In genomic region chr18:13288509-13289138, GRCh38 we compare ENCODE assay signal across 1 cellular context.
TF ChIP-seq lines count a peak whose summit lies in the region.

No MANE protein-coding gene starts in this region.

TF ChIP-seq in GM23338, 12 proteins besides CTCF, POLR2A, EP300 and RAD21 (continued from another document):
- TF ChIP-seq, protein P1, sequence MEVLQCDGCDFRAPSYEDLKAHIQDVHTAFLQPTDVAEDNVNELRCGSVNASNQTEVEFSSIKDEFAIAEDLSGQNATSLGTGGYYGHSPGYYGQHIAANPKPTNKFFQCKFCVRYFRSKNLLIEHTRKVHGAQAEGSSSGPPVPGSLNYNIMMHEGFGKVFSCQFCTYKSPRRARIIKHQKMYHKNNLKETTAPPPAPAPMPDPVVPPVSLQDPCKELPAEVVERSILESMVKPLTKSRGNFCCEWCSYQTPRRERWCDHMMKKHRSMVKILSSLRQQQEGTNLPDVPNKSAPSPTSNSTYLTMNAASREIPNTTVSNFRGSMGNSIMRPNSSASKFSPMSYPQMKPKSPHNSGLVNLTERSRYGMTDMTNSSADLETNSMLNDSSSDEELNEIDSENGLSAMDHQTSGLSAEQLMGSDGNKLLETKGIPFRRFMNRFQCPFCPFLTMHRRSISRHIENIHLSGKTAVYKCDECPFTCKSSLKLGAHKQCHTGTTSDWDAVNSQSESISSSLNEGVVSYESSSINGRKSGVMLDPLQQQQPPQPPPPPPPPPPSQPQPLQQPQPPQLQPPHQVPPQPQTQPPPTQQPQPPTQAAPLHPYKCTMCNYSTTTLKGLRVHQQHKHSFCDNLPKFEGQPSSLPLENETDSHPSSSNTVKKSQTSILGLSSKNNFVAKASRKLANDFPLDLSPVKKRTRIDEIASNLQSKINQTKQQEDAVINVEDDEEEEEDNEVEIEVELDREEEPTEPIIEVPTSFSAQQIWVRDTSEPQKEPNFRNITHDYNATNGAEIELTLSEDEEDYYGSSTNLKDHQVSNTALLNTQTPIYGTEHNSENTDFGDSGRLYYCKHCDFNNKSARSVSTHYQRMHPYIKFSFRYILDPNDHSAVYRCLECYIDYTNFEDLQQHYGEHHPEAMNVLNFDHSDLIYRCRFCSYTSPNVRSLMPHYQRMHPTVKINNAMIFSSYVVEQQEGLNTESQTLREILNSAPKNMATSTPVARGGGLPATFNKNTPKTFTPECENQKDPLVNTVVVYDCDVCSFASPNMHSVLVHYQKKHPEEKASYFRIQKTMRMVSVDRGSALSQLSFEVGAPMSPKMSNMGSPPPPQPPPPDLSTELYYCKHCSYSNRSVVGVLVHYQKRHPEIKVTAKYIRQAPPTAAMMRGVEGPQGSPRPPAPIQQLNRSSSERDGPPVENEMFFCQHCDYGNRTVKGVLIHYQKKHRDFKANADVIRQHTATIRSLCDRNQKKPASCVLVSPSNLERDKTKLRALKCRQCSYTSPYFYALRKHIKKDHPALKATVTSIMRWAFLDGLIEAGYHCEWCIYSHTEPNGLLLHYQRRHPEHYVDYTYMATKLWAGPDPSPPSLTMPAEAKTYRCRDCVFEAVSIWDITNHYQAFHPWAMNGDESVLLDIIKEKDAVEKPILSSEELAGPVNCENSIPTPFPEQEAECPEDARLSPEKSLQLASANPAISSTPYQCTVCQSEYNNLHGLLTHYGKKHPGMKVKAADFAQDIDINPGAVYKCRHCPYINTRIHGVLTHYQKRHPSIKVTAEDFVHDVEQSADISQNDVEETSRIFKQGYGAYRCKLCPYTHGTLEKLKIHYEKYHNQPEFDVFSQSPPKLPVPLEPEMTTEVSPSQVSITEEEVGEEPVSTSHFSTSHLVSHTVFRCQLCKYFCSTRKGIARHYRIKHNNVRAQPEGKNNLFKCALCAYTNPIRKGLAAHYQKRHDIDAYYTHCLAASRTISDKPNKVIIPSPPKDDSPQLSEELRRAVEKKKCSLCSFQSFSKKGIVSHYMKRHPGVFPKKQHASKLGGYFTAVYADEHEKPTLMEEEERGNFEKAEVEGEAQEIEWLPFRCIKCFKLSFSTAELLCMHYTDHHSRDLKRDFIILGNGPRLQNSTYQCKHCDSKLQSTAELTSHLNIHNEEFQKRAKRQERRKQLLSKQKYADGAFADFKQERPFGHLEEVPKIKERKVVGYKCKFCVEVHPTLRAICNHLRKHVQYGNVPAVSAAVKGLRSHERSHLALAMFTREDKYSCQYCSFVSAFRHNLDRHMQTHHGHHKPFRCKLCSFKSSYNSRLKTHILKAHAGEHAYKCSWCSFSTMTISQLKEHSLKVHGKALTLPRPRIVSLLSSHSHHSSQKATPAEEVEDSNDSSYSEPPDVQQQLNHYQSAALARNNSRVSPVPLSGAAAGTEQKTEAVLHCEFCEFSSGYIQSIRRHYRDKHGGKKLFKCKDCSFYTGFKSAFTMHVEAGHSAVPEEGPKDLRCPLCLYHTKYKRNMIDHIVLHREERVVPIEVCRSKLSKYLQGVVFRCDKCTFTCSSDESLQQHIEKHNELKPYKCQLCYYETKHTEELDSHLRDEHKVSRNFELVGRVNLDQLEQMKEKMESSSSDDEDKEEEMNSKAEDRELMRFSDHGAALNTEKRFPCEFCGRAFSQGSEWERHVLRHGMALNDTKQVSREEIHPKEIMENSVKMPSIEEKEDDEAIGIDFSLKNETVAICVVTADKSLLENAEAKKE (CRISPR knock-in tag; IDR thresholded peaks at IDR 0.05) = no peak
TF ChIP-seq in GM23338: peak in this region for 0.
